Comparison of ENCODE assay signal across 18 cellular contexts in the genomic region with DNA sequence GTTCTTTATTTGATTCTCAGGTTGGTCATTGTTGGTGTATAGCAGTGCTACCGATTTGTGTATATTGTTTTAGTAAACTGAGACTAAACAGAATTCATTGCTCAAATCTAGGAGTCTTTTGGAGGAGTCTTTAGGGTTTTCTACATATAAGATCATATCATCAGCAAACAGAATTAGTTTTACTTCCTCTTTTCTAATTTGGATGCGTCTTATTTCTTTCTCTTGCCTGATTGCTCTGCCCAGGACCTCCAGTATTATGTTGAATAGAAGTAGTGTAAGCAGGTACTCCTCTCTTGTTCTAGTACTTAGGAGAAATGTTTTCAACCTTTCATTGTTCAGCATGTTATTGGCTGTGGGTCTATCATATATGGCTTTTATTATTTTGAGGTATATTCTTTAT.
"Had no signal": no experiment of that assay in that cellular context is flagged by ENCODE, and none has a peak within 500 bp of the region (broad histone marks: within the 10 kb centered on the region; RNA-seq: fewer than 3 reads in every experiment).

No MANE protein-coding gene starts in this region.

- H3K27ac ChIP-seq: cardiac muscle cell, neutrophil, pancreas, thoracic aorta, vagina, VCaP had no signal

- H3K36me3 ChIP-seq: cardiac muscle cell, neutrophil, pancreas, thoracic aorta, vagina had no signal

- H3K4me3 ChIP-seq: cardiac muscle cell, pancreas, thoracic aorta, vagina had no signal

- DNase-seq: activated CD4-positive, alpha-beta memory T cell treated with anti-CD3 and anti-CD28 coated beads, Interleukin-2, amount 10 ng/mL, durations not matched to agents 7 days and 5 days; activated CD4-positive, alpha-beta T cell treated with anti-CD3 and anti-CD28 coated beads, Interleukin-2, amount 10 ng/mL, durations not matched to agents 24 days and 14 days; activated effector memory CD4-positive, alpha-beta T cell treated with Interleukin-2 at 50 U/mL for 16 hours; activated naive CD4-positive, alpha-beta T cell treated with anti-CD3 and anti-CD28 coated beads, Interleukin-2, amount 10 ng/mL, durations not matched to agents 7 days and 5 days; activated naive CD8-positive, alpha-beta T cell treated with anti-CD3 and anti-CD28 coated beads, Interleukin-2, amount 50 U/mL, for 24 hours; activated T-cell treated with anti-CD3 and anti-CD28 coated beads, Interleukin-2, amount 50 U/mL, for 72 hours; cortex of kidney; left colon; pancreas; right cardiac atrium; stimulated activated CD4-positive, alpha-beta T cell treated with anti-CD3 and anti-CD28 coated beads, Interleukin-4, amount 100 ng/mL, for 24 hours; stimulated activated naive CD4-positive, alpha-beta T cell treated with Interleukin-2 at 50 U/mL for 16 hours had no signal

- ATAC-seq: activated CD4-positive, CD25-positive, alpha-beta regulatory T cell treated with anti-CD3 and anti-CD28 coated beads, Interleukin-2, amount 50 U/mL, for 24 hours; activated naive CD8-positive, alpha-beta T cell treated with anti-CD3 and anti-CD28 coated beads, Interleukin-2, amount 50 U/mL, for 24 hours; activated T-cell treated with anti-CD3 and anti-CD28 coated beads, Interleukin-2, amount 50 U/mL, for 72 hours; left colon; pancreas; right cardiac atrium had no signal

- H3K9me3 ChIP-seq: neutrophil, pancreas, thoracic aorta, vagina had no signal

- H3K4me1 ChIP-seq: pancreas, vagina had no signal

- H3K27me3 ChIP-seq: cardiac muscle cell, neutrophil, pancreas, vagina had no signal
